In genomic region chr15:70523634-70524033, GRCh38 we compare ENCODE assay signal across 13 cellular contexts.
"Had no signal": no experiment of that assay in that cellular context is flagged by ENCODE, and none has a peak within 500 bp of the region (broad histone marks: within the 10 kb centered on the region; RNA-seq: fewer than 3 reads in every experiment).

No MANE protein-coding gene starts in this region.

- H3K27me3 ChIP-seq: vagina had no signal

- ATAC-seq: psoas muscle, sciatic nerve, T-cell had no signal

- H3K4me1 ChIP-seq: esophagus muscularis mucosa, psoas muscle had no signal

- H3K27ac ChIP-seq: brain microvascular endothelial cell, esophagus muscularis mucosa, psoas muscle, vagina, VCaP had no signal

- H3K9me3 ChIP-seq: esophagus muscularis mucosa, psoas muscle, vagina had no signal

- H3K4me3 ChIP-seq: esophagus muscularis mucosa, psoas muscle, vagina had no signal

- DNase-seq: activated CD4-positive, alpha-beta T cell treated with anti-CD3 and anti-CD28 coated beads for 48 hours; activated gamma-delta T cell treated with Interleukin-2 at 50 U/mL for 16 hours; activated naive CD8-positive, alpha-beta T cell treated with anti-CD3 and anti-CD28 coated beads for 36 hours; brain microvascular endothelial cell; occipital lobe; psoas muscle; stimulated activated CD4-positive, alpha-beta T cell treated with anti-CD3 and anti-CD28 coated beads, Interleukin-12 subunit alpha, Interleukin-12 subunit beta, amount 100 ng/mL, for 4 hours; stimulated activated CD4-positive, alpha-beta T cell treated with anti-CD3 and anti-CD28 coated beads, Interleukin-2, amount 100 ng/mL, for 48 hours; T-cell had no signal

- H3K36me3 ChIP-seq: brain microvascular endothelial cell, esophagus muscularis mucosa, vagina had no signal
